28 cellular contexts compared by ENCODE assay signal in the genomic region with DNA sequence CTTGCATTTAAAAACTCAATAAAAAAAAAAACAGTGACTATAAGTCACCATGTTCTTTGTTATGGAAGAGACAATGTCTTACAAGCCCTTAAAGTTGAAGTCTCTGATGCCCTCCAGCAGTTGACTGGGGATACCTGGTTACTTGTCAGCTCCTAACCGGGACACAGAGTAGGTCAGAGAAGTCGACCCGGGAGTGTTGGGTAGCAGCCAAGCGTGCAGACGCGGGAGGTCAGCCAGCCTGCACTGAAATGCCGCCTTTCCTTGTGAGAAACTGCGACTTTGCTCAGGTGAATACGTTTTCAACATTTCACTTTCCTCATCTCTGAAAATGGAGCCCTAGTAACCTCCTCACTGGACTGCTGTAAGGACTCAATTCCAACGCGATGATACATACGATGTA.
"Had no signal": no experiment of that assay in that cellular context is flagged by ENCODE, and none has a peak within 500 bp of the region (broad histone marks: within the 10 kb centered on the region; RNA-seq: fewer than 3 reads in every experiment).

No MANE protein-coding gene starts in this region.

- H3K36me3 ChIP-seq: esophagus squamous epithelium, left lung, lower lobe of right lung, neutrophil, sigmoid colon, tibial artery, upper lobe of right lung had no signal

- DNase-seq: activated CD4-positive, alpha-beta T cell treated with anti-CD3 and anti-CD28 coated beads for 4 hours; activated CD4-positive, alpha-beta T cell treated with anti-CD3 and anti-CD28 coated beads, Interleukin-2, amount 50 U/mL, for 48 hours; activated CD8-positive, alpha-beta memory T cell treated with anti-CD3 and anti-CD28 coated beads, Interleukin-2, amount 50 U/mL, for 4 hours; activated gamma-delta T cell treated with Interleukin-2 at 50 U/mL for 16 hours; activated naive CD4-positive, alpha-beta T cell treated with anti-CD3 and anti-CD28 coated beads, Interleukin-2, amount 50 U/mL, for 16 hours; activated T-cell treated with anti-CD3 and anti-CD28 coated beads, Interleukin-2, amount 50 U/mL, for 24 hours; amniotic stem cell; caudate nucleus; esophagus squamous epithelium; foreskin melanocyte; glutamatergic neuron; left lung; lower lobe of right lung; mesenchymal stem cell; sigmoid colon; small intestine; stimulated activated CD4-positive, alpha-beta T cell treated with anti-CD3 and anti-CD28 coated beads, Interleukin-4, amount 100 ng/mL, for 24 hours; stimulated activated naive CD8-positive, alpha-beta T cell treated with anti-CD3 and anti-CD28 coated beads, Interleukin-15, amount 100 ng/mL, for 72 hours; substantia nigra; tibial artery; upper lobe of right lung had no signal

- H3K4me3 Mint-ChIP-seq: activated T-cell treated with anti-CD3 and anti-CD28 coated beads, Interleukin-2, amount 50 U/mL, for 24 hours; activated T-helper 17 cell treated with anti-CD3 and anti-CD28 coated beads, Interleukin-2, amount 50 U/mL, for 72 hours; dendritic cell treated with granulocyte-macrophage colony-stimulating factor and Interleukin-4, amounts not matched to agents 40 ng/mL and 50 ng/mL, for 4 days; natural killer cell treated with Interleukin-12 subunit alpha and Interleukin-12 subunit beta and Interleukin-15 and Interleukin-18, amount 100 ng/mL, for 72 hours; stimulated activated effector memory CD8-positive, alpha-beta T cell treated with anti-CD3 and anti-CD28 coated beads, Interleukin-12 subunit alpha, Interleukin-12 subunit beta, amount 100 ng/mL, for 72 hours; stimulated activated naive CD8-positive, alpha-beta T cell treated with anti-CD3 and anti-CD28 coated beads, Interleukin-15, amount 100 ng/mL, for 72 hours had no signal

- H3K27ac ChIP-seq: esophagus squamous epithelium, hepatocyte, left lung, lower lobe of right lung, neutrophil, sigmoid colon, tibial artery, upper lobe of right lung had no signal

- H3K4me3 ChIP-seq: esophagus squamous epithelium, hepatocyte, left lung, lower lobe of right lung, sigmoid colon, tibial artery, upper lobe of right lung had no signal

- ATAC-seq: activated T-helper 17 cell treated with anti-CD3 and anti-CD28 coated beads, Interleukin-2, amount 50 U/mL, for 72 hours; left lung; lower lobe of right lung; natural killer cell treated with Interleukin-12 subunit alpha and Interleukin-12 subunit beta and Interleukin-15 and Interleukin-18, amount 100 ng/mL, for 72 hours; stimulated activated effector memory CD8-positive, alpha-beta T cell treated with anti-CD3 and anti-CD28 coated beads, Interleukin-12 subunit alpha, Interleukin-12 subunit beta, amount 100 ng/mL, for 72 hours; stimulated activated naive CD8-positive, alpha-beta T cell treated with anti-CD3 and anti-CD28 coated beads, Interleukin-15, amount 100 ng/mL, for 72 hours; upper lobe of right lung had no signal

- H3K9me3 ChIP-seq: esophagus squamous epithelium, left lung, lower lobe of right lung, neutrophil, sigmoid colon, tibial artery, upper lobe of right lung had no signal

- H3K4me1 Mint-ChIP-seq: activated T-helper 17 cell treated with anti-CD3 and anti-CD28 coated beads, Interleukin-2, amount 50 U/mL, for 72 hours; stimulated activated effector memory CD8-positive, alpha-beta T cell treated with anti-CD3 and anti-CD28 coated beads, Interleukin-12 subunit alpha, Interleukin-12 subunit beta, amount 100 ng/mL, for 72 hours; stimulated activated naive CD8-positive, alpha-beta T cell treated with anti-CD3 and anti-CD28 coated beads, Interleukin-15, amount 100 ng/mL, for 72 hours had no signal

- H3K27me3 Mint-ChIP-seq: dendritic cell treated with granulocyte-macrophage colony-stimulating factor and Interleukin-4, amounts not matched to agents 40 ng/mL and 50 ng/mL, for 4 days; natural killer cell treated with Interleukin-12 subunit alpha and Interleukin-12 subunit beta and Interleukin-15 and Interleukin-18, amount 100 ng/mL, for 72 hours; progenitor cell of endocrine pancreas had no signal

- H3K27ac Mint-ChIP-seq: activated T-cell treated with anti-CD3 and anti-CD28 coated beads, Interleukin-2, amount 50 U/mL, for 24 hours; activated T-helper 17 cell treated with anti-CD3 and anti-CD28 coated beads, Interleukin-2, amount 50 U/mL, for 72 hours; dendritic cell treated with granulocyte-macrophage colony-stimulating factor and Interleukin-4, amounts not matched to agents 40 ng/mL and 50 ng/mL, for 4 days; natural killer cell treated with Interleukin-12 subunit alpha and Interleukin-12 subunit beta and Interleukin-15 and Interleukin-18, amount 100 ng/mL, for 72 hours; progenitor cell of endocrine pancreas; stimulated activated effector memory CD8-positive, alpha-beta T cell treated with anti-CD3 and anti-CD28 coated beads, Interleukin-12 subunit alpha, Interleukin-12 subunit beta, amount 100 ng/mL, for 72 hours; stimulated activated naive CD8-positive, alpha-beta T cell treated with anti-CD3 and anti-CD28 coated beads, Interleukin-15, amount 100 ng/mL, for 72 hours had no signal

- H3K9me3 Mint-ChIP-seq: activated T-cell treated with anti-CD3 and anti-CD28 coated beads, Interleukin-2, amount 50 U/mL, for 24 hours; activated T-helper 17 cell treated with anti-CD3 and anti-CD28 coated beads, Interleukin-2, amount 50 U/mL, for 72 hours; natural killer cell treated with Interleukin-12 subunit alpha and Interleukin-12 subunit beta and Interleukin-15 and Interleukin-18, amount 100 ng/mL, for 72 hours; stimulated activated effector memory CD8-positive, alpha-beta T cell treated with anti-CD3 and anti-CD28 coated beads, Interleukin-12 subunit alpha, Interleukin-12 subunit beta, amount 100 ng/mL, for 72 hours; stimulated activated naive CD8-positive, alpha-beta T cell treated with anti-CD3 and anti-CD28 coated beads, Interleukin-15, amount 100 ng/mL, for 72 hours had no signal

- H3K27me3 ChIP-seq: hepatocyte, neutrophil, tibial artery, upper lobe of right lung had no signal

- H3K4me1 ChIP-seq: esophagus squamous epithelium, left lung, lower lobe of right lung, sigmoid colon, tibial artery, upper lobe of right lung had no signal

- H3K36me3 Mint-ChIP-seq: natural killer cell treated with Interleukin-12 subunit alpha and Interleukin-12 subunit beta and Interleukin-15 and Interleukin-18, amount 100 ng/mL, for 72 hours; stimulated activated effector memory CD8-positive, alpha-beta T cell treated with anti-CD3 and anti-CD28 coated beads, Interleukin-12 subunit alpha, Interleukin-12 subunit beta, amount 100 ng/mL, for 72 hours had no signal
